In genomic region chr15:87737460-87737859, GRCh38 we compare ENCODE assay signal across 5 cellular contexts.
A peak's percentile ranks its signal among the peaks of the same experiment; 100 is the strongest.
DNase-seq lines count a peak whose midpoint lies in the region; ATAC-seq, FAIRE-seq and TF ChIP-seq lines count a peak whose summit lies in the region.
"Not testable (repeated sequence)": the region's sequence is repeated elsewhere in the genome, so short reads cannot be mapped to it uniquely, and the experiment has no call there.

No MANE protein-coding gene starts in this region.

- H3K4me1 ChIP-seq in MM.1S (ENCODE audit: low read length): not testable (repeated sequence)
- peaks cover 38% of the 10 kb centered on the region for H3K4me1 ChIP-seq in astrocyte (ENCODE audit: insufficient read depth, low read length)
- peaks cover 0 to 10% of the 10 kb centered on the region in 2 donors for H3K4me1 ChIP-seq in naive thymus-derived CD4-positive, alpha-beta T cell (ENCODE audit: control insufficient read depth in 2 of 2, insufficient read depth in 2 of 2, low read length in 2 of 2)

- H3K27ac Mint-ChIP-seq in activated naive CD4-positive, alpha-beta T cell treated with anti-CD3 and anti-CD28 coated beads, Interleukin-2, amount 10 ng/mL, durations not matched to agents 7 days and 5 days: peak overlapping the region; percentile 86
- H3K27ac Mint-ChIP-seq in astrocyte (ENCODE audit: unreplicated experiment): peak overlapping the region; percentile 74
- H3K27ac Mint-ChIP-seq in naive thymus-derived CD4-positive, alpha-beta T cell: peak overlapping the region in 6 of 9 donors; percentile 55 to 87 (median 78)

- not testable (repeated sequence) for H3K36me3 Mint-ChIP-seq in activated naive CD4-positive, alpha-beta T cell treated with anti-CD3 and anti-CD28 coated beads, Interleukin-2, amount 10 ng/mL, durations not matched to agents 7 days and 5 days; astrocyte (ENCODE audit: low read depth, unreplicated experiment); naive thymus-derived CD4-positive, alpha-beta T cell

- H3K4me2 ChIP-seq in MM.1S (ENCODE audit: low read depth, low read length): peak overlapping the region; percentile 58; the same call in 1 of the 2 replicates
- H3K4me2 ChIP-seq in astrocyte (ENCODE audit: low read length): not testable (repeated sequence)

- not testable (repeated sequence) for H3K9me2 ChIP-seq in MM.1S (replicated peaks; ENCODE audit: insufficient read depth, low read length)

- not testable (repeated sequence) for H3K36me3 ChIP-seq in MM.1S (replicated peaks; ENCODE audit: insufficient read depth, low read length); astrocyte (ENCODE audit: insufficient read depth, low read length); naive thymus-derived CD4-positive, alpha-beta T cell (ENCODE audit: control insufficient read depth in 2 of 3, insufficient read depth in 3 of 3, low read length in 3 of 3)

- peak overlapping the region; percentile 21; the same call in 1 of the 2 replicates for H3K4me3 ChIP-seq in MM.1S (ENCODE audit: low read length)
- not testable (repeated sequence) for H3K4me3 ChIP-seq in astrocyte (ENCODE audit: insufficient read depth, low read depth, low read length); naive thymus-derived CD4-positive, alpha-beta T cell (ENCODE audit: low read length)

- H3K79me2 ChIP-seq in MM.1S (ENCODE audit: low read length); astrocyte (ENCODE audit: insufficient read depth, low read length): not testable (repeated sequence)

- H3K4me1 Mint-ChIP-seq in activated naive CD4-positive, alpha-beta T cell treated with anti-CD3 and anti-CD28 coated beads, Interleukin-2, amount 10 ng/mL, durations not matched to agents 7 days and 5 days: peaks cover 22% of the 10 kb centered on the region
- peaks cover 64% of the 10 kb centered on the region for H3K4me1 Mint-ChIP-seq in astrocyte (ENCODE audit: low read depth, unreplicated experiment)
- peaks cover 9 to 34% (median 30%) of the 10 kb centered on the region in 7 donors for H3K4me1 Mint-ChIP-seq in naive thymus-derived CD4-positive, alpha-beta T cell

- not testable (repeated sequence) for H3K9me3 ChIP-seq in MM.1S (replicated peaks; ENCODE audit: insufficient read depth, low read length); astrocyte (ENCODE audit: insufficient read depth, low read depth, low read length); naive thymus-derived CD4-positive, alpha-beta T cell (ENCODE audit: control insufficient read depth in 2 of 3, low read length in 3 of 3)

- DNase-seq in MM.1S; activated naive CD4-positive, alpha-beta T cell treated with anti-CD3 and anti-CD28 coated beads, Interleukin-2, amount 10 ng/mL, durations not matched to agents 7 days and 5 days; astrocyte (ENCODE audit: low read depth); naive thymus-derived CD4-positive, alpha-beta T cell: not testable (repeated sequence)

- ATAC-seq in SK-N-SH treated with all-trans-retinoic acid at 6 μM for 48 hours; naive thymus-derived CD4-positive, alpha-beta T cell: not testable (repeated sequence)

- POLR2A ChIA-PET in naive thymus-derived CD4-positive, alpha-beta T cell (lab: Charles Lee): interaction anchor here (0.8 kb wide), 1 partner anchor 110 kb away, joined by 4 read pairs; no protein-coding TSS in a partner anchor

- not testable (repeated sequence) for H3K4me3 Mint-ChIP-seq in activated naive CD4-positive, alpha-beta T cell treated with anti-CD3 and anti-CD28 coated beads, Interleukin-2, amount 10 ng/mL, durations not matched to agents 7 days and 5 days; astrocyte (ENCODE audit: unreplicated experiment)
- peak overlapping the region in 7 of 10 donors; percentile 2 to 82 (median 69) for H3K4me3 Mint-ChIP-seq in naive thymus-derived CD4-positive, alpha-beta T cell

- peak overlapping the region; percentile 42; the same call in 1 of the 2 replicates for H3K27ac ChIP-seq in MM.1S (ENCODE audit: low read length)
- H3K27ac ChIP-seq in astrocyte (ENCODE audit: low read depth, low read length); naive thymus-derived CD4-positive, alpha-beta T cell (ENCODE audit: low read depth, low read length): not testable (repeated sequence)

- not testable (repeated sequence) for H3K27me3 Mint-ChIP-seq in activated naive CD4-positive, alpha-beta T cell treated with anti-CD3 and anti-CD28 coated beads, Interleukin-2, amount 10 ng/mL, durations not matched to agents 7 days and 5 days; astrocyte (ENCODE audit: low read depth, unreplicated experiment); naive thymus-derived CD4-positive, alpha-beta T cell

- not testable (repeated sequence) for H3F3A ChIP-seq in MM.1S (ENCODE audit: insufficient read depth, low read length)

- not testable (repeated sequence) for TF ChIP-seq CTCF in MM.1S (IDR thresholded peaks at IDR 0.05; ENCODE audit: low read length); astrocyte (IDR thresholded peaks at IDR 0.05; ENCODE audit: insufficient read depth, low read depth, low read length)

- not testable (repeated sequence) for H2AFZ ChIP-seq in MM.1S (ENCODE audit: low read length); astrocyte (ENCODE audit: low read depth, low read length)

- H3K9ac ChIP-seq in MM.1S (ENCODE audit: low read length); astrocyte (ENCODE audit: low read length): not testable (repeated sequence)

- not testable (repeated sequence) for H4K20me1 ChIP-seq in MM.1S (ENCODE audit: insufficient read depth, low read length); astrocyte (ENCODE audit: insufficient read depth, low read length)

- intact Hi-C loops in naive thymus-derived CD4-positive, alpha-beta T cell (cut with micrococcal nuclease): not testable (repeated sequence)

- not testable (repeated sequence) for H3K27me3 ChIP-seq in MM.1S (replicated peaks; ENCODE audit: insufficient read depth, low read length); astrocyte (ENCODE audit: insufficient read depth, low read length); naive thymus-derived CD4-positive, alpha-beta T cell (ENCODE audit: control insufficient read depth in 2 of 2, insufficient read depth in 2 of 2, low read length in 2 of 2)

- FAIRE-seq in astrocyte (lab: Jason Lieb, UNC): not testable (repeated sequence)

- H3K9me3 Mint-ChIP-seq in activated naive CD4-positive, alpha-beta T cell treated with anti-CD3 and anti-CD28 coated beads, Interleukin-2, amount 10 ng/mL, durations not matched to agents 7 days and 5 days; astrocyte (ENCODE audit: unreplicated experiment); naive thymus-derived CD4-positive, alpha-beta T cell: not testable (repeated sequence)

- CTCF ChIA-PET in activated naive CD4-positive, alpha-beta T cell treated with anti-CD3 and anti-CD28 coated beads, Interleukin-2, amount 10 ng/mL, durations not matched to agents 7 days and 5 days (lab: Charles Lee): not testable (repeated sequence)
- CTCF ChIA-PET in naive thymus-derived CD4-positive, alpha-beta T cell (lab: Charles Lee): interaction anchor here (0.7 kb wide), 1 partner anchor 24 kb away, joined by 5 read pairs; no protein-coding TSS in a partner anchor

TF ChIP-seq in SK-N-SH treated with all-trans-retinoic acid at 6 μM for 48 hours, 23 proteins besides CTCF, POLR2A, EP300 and RAD21:
- peak; percentile 77 for TF ChIP-seq ZNF8 (CRISPR knock-in tag; IDR thresholded peaks at IDR 0.05)
